28 cellular contexts compared by ENCODE assay signal in the genomic region with DNA sequence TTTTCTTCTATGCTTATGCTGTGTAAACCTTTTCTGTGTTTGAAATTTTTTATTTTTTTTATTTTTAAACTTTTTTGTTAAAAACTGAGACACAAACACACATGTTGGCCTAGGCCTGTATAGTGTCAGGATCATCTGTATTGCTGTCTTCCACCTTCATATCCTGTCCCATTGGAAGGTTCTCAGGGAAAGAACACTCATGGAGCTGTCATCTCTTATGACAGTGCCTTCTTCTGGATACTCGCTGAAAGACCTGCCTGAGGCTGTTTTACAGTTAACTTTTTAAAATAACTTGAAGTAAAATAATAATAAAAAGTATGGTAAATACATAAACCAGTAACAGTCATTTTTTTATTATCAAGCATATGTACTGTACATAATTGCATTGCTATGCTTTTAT.
"Had no signal": no experiment of that assay in that cellular context is flagged by ENCODE, and none has a peak within 500 bp of the region (broad histone marks: within the 10 kb centered on the region; RNA-seq: fewer than 3 reads in every experiment).

No MANE protein-coding gene starts in this region.

- H3K27me3 ChIP-seq: ascending aorta had no signal

- ATAC-seq: activated CD8-positive, alpha-beta T cell treated with anti-CD3 and anti-CD28 coated beads for 36 hours; activated naive CD8-positive, alpha-beta T cell treated with anti-CD3 and anti-CD28 coated beads, Interleukin-2, amount 50 U/mL, for 24 hours; activated T-cell treated with anti-CD3 and anti-CD28 coated beads, Interleukin-2, amount 50 U/mL, for 4 hours; activated T-cell treated with anti-CD3 and anti-CD28 coated beads, Interleukin-2, amount 50 U/mL, for 72 hours; activated T-helper 17 cell treated with anti-CD3 and anti-CD28 coated beads, Interleukin-2, amount 50 U/mL, for 72 hours had no signal

- DNase-seq: activated B cell treated with CpG ODN at 0.5 μM for 24 hours; activated CD4-positive, alpha-beta memory T cell treated with anti-CD3 and anti-CD28 coated beads for 36 hours; activated CD4-positive, alpha-beta T cell treated with anti-CD3 and anti-CD28 coated beads for 4 hours; activated CD4-positive, alpha-beta T cell treated with anti-CD3 and anti-CD28 coated beads, Interleukin-2, amount 10 ng/mL, durations not matched to agents 24 days and 14 days; activated CD4-positive, alpha-beta T cell treated with anti-CD3 and anti-CD28 coated beads, Interleukin-2, amount 50 U/mL, for 1 hour; activated CD4-positive, alpha-beta T cell treated with anti-CD3 and anti-CD28 coated beads, Interleukin-2, amount 50 U/mL, for 4 hours; activated CD4-positive, CD25-positive, alpha-beta regulatory T cell treated with anti-CD3 and anti-CD28 coated beads, Interleukin-2, amount 50 U/mL, for 72 hours; activated CD8-positive, alpha-beta memory T cell treated with anti-CD3 and anti-CD28 coated beads, Interleukin-2, amount 50 U/mL, for 4 hours; activated CD8-positive, alpha-beta T cell treated with anti-CD3 and anti-CD28 coated beads for 36 hours; activated effector memory CD4-positive, alpha-beta T cell treated with anti-CD3 and anti-CD28 coated beads, Interleukin-2, amount 50 U/mL, for 16 hours; activated gamma-delta T cell treated with Interleukin-2 at 50 U/mL for 16 hours; activated naive CD4-positive, alpha-beta T cell; activated naive CD4-positive, alpha-beta T cell treated with anti-CD3 and anti-CD28 coated beads, Interleukin-2, amount 10 ng/mL, durations not matched to agents 7 days and 5 days; activated naive CD8-positive, alpha-beta T cell treated with anti-CD3 and anti-CD28 coated beads, Interleukin-2, amount 10 ng/mL, durations not matched to agents 7 days and 5 days; activated naive CD8-positive, alpha-beta T cell treated with anti-CD3 and anti-CD28 coated beads, Interleukin-2, amount 50 U/mL, for 24 hours; activated T-cell treated with anti-CD3 and anti-CD28 coated beads for 4 hours; activated T-cell treated with anti-CD3 and anti-CD28 coated beads, Interleukin-2, amount 50 U/mL, for 1 hour; activated T-cell treated with anti-CD3 and anti-CD28 coated beads, Interleukin-2, amount 50 U/mL, for 4 hours; activated T-cell treated with anti-CD3 and anti-CD28 coated beads, Interleukin-2, amount 50 U/mL, for 72 hours; amygdala; anterior cingulate cortex; central memory CD4-positive, alpha-beta T cell; T-helper 1 cell; T-helper 2 cell; T-helper 9 cell had no signal

- H3K36me3 ChIP-seq: ascending aorta had no signal

- H3K27ac ChIP-seq: ascending aorta, VCaP had no signal

- H3K4me1 ChIP-seq: ascending aorta had no signal

- H3K9me3 ChIP-seq: ascending aorta had no signal

- H3K4me3 ChIP-seq: ascending aorta had no signal
